Comparison of ENCODE assay signal across 34 cellular contexts in genomic region chr3:159326998-159327397, GRCh38.
"Had no signal": no experiment of that assay in that cellular context is flagged by ENCODE, and none has a peak within 500 bp of the region (broad histone marks: within the 10 kb centered on the region; RNA-seq: fewer than 3 reads in every experiment).

No MANE protein-coding gene starts in this region.

- FAIRE-seq: astrocyte, bronchial epithelial cell had no signal

- H3K36me3 ChIP-seq: adrenal gland, ascending aorta, brain microvascular endothelial cell, breast epithelium, cardiac muscle cell had no signal

- H3K4me3 ChIP-seq: adrenal gland, ascending aorta, body of pancreas, breast epithelium, cardiac muscle cell had no signal

- ATAC-seq: activated naive CD4-positive, alpha-beta T cell treated with anti-CD3 and anti-CD28 coated beads, Interleukin-2, amount 50 U/mL, for 72 hours; activated naive CD8-positive, alpha-beta T cell treated with anti-CD3 and anti-CD28 coated beads, Interleukin-2, amount 50 U/mL, for 24 hours; activated T-cell treated with anti-CD3 and anti-CD28 coated beads, Interleukin-2, amount 50 U/mL, for 4 hours; activated T-cell treated with anti-CD3 and anti-CD28 coated beads, Interleukin-2, amount 50 U/mL, for 72 hours; activated T-helper 17 cell treated with anti-CD3 and anti-CD28 coated beads, Interleukin-2, amount 50 U/mL, for 72 hours; body of pancreas had no signal

- DNase-seq: activated effector memory CD4-positive, alpha-beta T cell treated with anti-CD3 and anti-CD28 coated beads, Interleukin-2, amount 50 U/mL, for 16 hours; activated effector memory CD4-positive, alpha-beta T cell treated with Interleukin-2 at 50 U/mL for 16 hours; activated gamma-delta T cell; activated gamma-delta T cell treated with Interleukin-2 at 50 U/mL for 16 hours; activated naive CD4-positive, alpha-beta T cell; activated naive CD4-positive, alpha-beta T cell treated with anti-CD3 and anti-CD28 coated beads for 36 hours; activated naive CD4-positive, alpha-beta T cell treated with anti-CD3 and anti-CD28 coated beads, Interleukin-2, amount 10 ng/mL, durations not matched to agents 7 days and 5 days; activated naive CD4-positive, alpha-beta T cell treated with anti-CD3 and anti-CD28 coated beads, Interleukin-2, amount 50 U/mL, for 16 hours; activated naive CD4-positive, alpha-beta T cell treated with Interleukin-2 at 50 U/mL for 16 hours; activated naive CD8-positive, alpha-beta T cell treated with anti-CD3 and anti-CD28 coated beads for 36 hours; activated naive CD8-positive, alpha-beta T cell treated with anti-CD3 and anti-CD28 coated beads, Interleukin-2, amount 10 ng/mL, durations not matched to agents 7 days and 5 days; activated naive CD8-positive, alpha-beta T cell treated with anti-CD3 and anti-CD28 coated beads, Interleukin-2, amount 50 U/mL, for 24 hours; activated T-cell treated with anti-CD3 and anti-CD28 coated beads, Interleukin-2, amount 50 U/mL, for 1 hour; activated T-cell treated with anti-CD3 and anti-CD28 coated beads, Interleukin-2, amount 50 U/mL, for 24 hours; activated T-cell treated with anti-CD3 and anti-CD28 coated beads, Interleukin-2, amount 50 U/mL, for 4 hours; activated T-cell treated with anti-CD3 and anti-CD28 coated beads, Interleukin-2, amount 50 U/mL, for 48 hours; activated T-cell treated with anti-CD3 and anti-CD28 coated beads, Interleukin-2, amount 50 U/mL, for 72 hours; adrenal gland; amniotic stem cell; amygdala; anterior cingulate cortex; aorta; body of pancreas; brain microvascular endothelial cell; caudate nucleus; central memory CD4-positive, alpha-beta T cell; cerebellar nuclear complex had no signal

- H3K9me3 ChIP-seq: adrenal gland, ascending aorta, body of pancreas, breast epithelium had no signal

- H3K27ac ChIP-seq: adrenal gland, ascending aorta, body of pancreas, brain microvascular endothelial cell, breast epithelium, cardiac muscle cell had no signal

- H3K27me3 ChIP-seq: adrenal gland, ascending aorta, body of pancreas, brain microvascular endothelial cell, breast epithelium, cardiac muscle cell had no signal

- H3K4me1 ChIP-seq: adrenal gland, ascending aorta, body of pancreas, breast epithelium had no signal
